1 cellular context compared by ENCODE assay signal in genomic region chr4:998096-998691, GRCh38.
TF ChIP-seq lines count a peak whose summit lies in the region.

No MANE protein-coding gene starts in this region.

TF ChIP-seq in H1, 55 proteins besides CTCF, POLR2A, EP300 and RAD21:
- TF ChIP-seq MAX (IDR thresholded peaks at IDR 0.05), result no peak
